8 cellular contexts compared by ENCODE assay signal in genomic region chr18:21914739-21915319, GRCh38.
DNase-seq lines count a peak whose midpoint lies in the region; ATAC-seq and TF ChIP-seq lines count a peak whose summit lies in the region.

No MANE protein-coding gene starts in this region.

- BruUV-seq in HCT116 (replicated peaks; lab: Mats Ljungman, UMichigan): no TSS peak

- ATAC-seq in HCT116: peak; percentile 95
- ATAC-seq in upper lobe of right lung: peak; percentile 74
- ATAC-seq in GM21717 (IDR thresholded peaks at IDR 0.05; ENCODE audit: unreplicated experiment): no peak
- ATAC-seq in GM21786 (IDR thresholded peaks at IDR 0.05; ENCODE audit: unreplicated experiment): no peak

- H3K9ac ChIP-seq in HCT116 (ENCODE audit: low read length): no peak overlapping the region

- no peaks in the 10 kb centered on the region for H4K20me1 ChIP-seq in HCT116 (ENCODE audit: insufficient read depth)

- TF ChIP-seq POLR2A in HCT116 (IDR thresholded peaks at IDR 0.05; ENCODE audit: borderline replicate concordance, extremely low read depth, insufficient read depth, insufficient read length): no peak

- H3K4me1 ChIP-seq in HCT116 (ENCODE audit: control insufficient read depth in 1 of 2, insufficient read depth in 2 of 2, low read length in 2 of 2) (no peaks in the 10 kb centered on the region), SJCRH30 (no peaks in the 10 kb centered on the region), cardiac muscle cell (ENCODE audit: low read depth) (peaks cover 13% of the 10 kb centered on the region), upper lobe of right lung (no peaks in the 10 kb centered on the region)

- H3K9me3 ChIP-seq in HCT116 (ENCODE audit: control insufficient read depth in 1 of 2, insufficient read depth in 1 of 2, low read depth in 1 of 2, low read length in 2 of 2) (0 out of 4 replicates have a peak, but pooled peaks cover 0 to 4% of the 10 kb centered on the region in 2 experiments), SJCRH30 (replicated peaks) (no peaks in the 10 kb centered on the region), cardiac muscle cell (ENCODE audit: low read depth) (no peaks in the 10 kb centered on the region), upper lobe of right lung (no peaks in the 10 kb centered on the region)

- H3K4me2 ChIP-seq in HCT116 (ENCODE audit: low read length): no peak overlapping the region

- TF ChIP-seq RAD21 in HCT116 (IDR thresholded peaks at IDR 0.05; ENCODE audit: low read depth): peak; percentile 90

- RAD21 ChIA-PET in HCT116 (lab: Charles Lee; ENCODE audit: low non-redundant PET in 1 of 2, low total read pairs in 2 of 2, uncharacterized antibody in 2 of 2, unreplicated experiment in 2 of 2): no interaction called here

- no peaks in the 10 kb centered on the region for H3K36me3 ChIP-seq in HCT116 (ENCODE audit: control insufficient read depth in 1 of 2, insufficient read depth in 2 of 2, low read length in 2 of 2)
- H3K36me3 ChIP-seq in SJCRH30: no peaks in the 10 kb centered on the region
- H3K36me3 ChIP-seq in cardiac muscle cell: no peaks in the 10 kb centered on the region
- no peaks in the 10 kb centered on the region for H3K36me3 ChIP-seq in upper lobe of right lung

- H3K9me2 ChIP-seq in HCT116 (ENCODE audit: insufficient read depth): no peaks in the 10 kb centered on the region

- no peaks in the 10 kb centered on the region for H3K79me2 ChIP-seq in HCT116 (ENCODE audit: insufficient read depth, low read length)

- intact Hi-C loops in HCT116 (cut with micrococcal nuclease): loop anchor here (1.0 to 10.0 kb wide), 5 partner anchors 41 to 882 kb away; no protein-coding TSS in a partner anchor
- intact Hi-C loops in upper lobe of right lung (cut with DNase I): no loop called here

- DNase-seq in AG09319 (ENCODE audit: extremely low read depth, low read depth) (no peak), HCT116 (ENCODE audit: low read depth, low spot score) (peak; percentile 59), SJCRH30 (peak; percentile 18 to 43), cardiac muscle cell (ENCODE audit: low read depth in 1 of 2, low spot score in 1 of 2) (peak; percentile 75 to 85), upper lobe of right lung (no peak)
- no peak for DNase-seq in stimulated activated CD4-positive, alpha-beta T cell treated with anti-CD3 and anti-CD28 coated beads, Interleukin-2, amount 100 ng/mL, for 24 hours

- peak; percentile 38 for TF ChIP-seq CTCF in AG09319 (IDR thresholded peaks at IDR 0.05; ENCODE audit: low read depth, low read length)
- TF ChIP-seq CTCF in HCT116 (IDR thresholded peaks at IDR 0.05 in 2 of 3, conservative IDR thresholded peaks at IDR 0.05 in 1 of 3; ENCODE audit: borderline replicate concordance in 1 of 3, insufficient read depth in 1 of 3, low read depth in 2 of 3, low read length in 2 of 3): peak; percentile 67 to 92 (median 80)
- peak; percentile 71 for TF ChIP-seq CTCF in cardiac muscle cell (IDR thresholded peaks at IDR 0.05; ENCODE audit: low read depth, low read length)
- peak; percentile 48 for TF ChIP-seq CTCF in upper lobe of right lung (IDR thresholded peaks at IDR 0.05)

- no peak overlapping the region for H2AFZ ChIP-seq in HCT116 (ENCODE audit: low read depth, low read length, poor library complexity, severe bottlenecking)

- H3K4me3 ChIP-seq in HCT116 (replicated peaks in 1 of 2; ENCODE audit: low read depth in 1 of 2, low read length in 2 of 2) (no peak overlapping the region), SJCRH30 (no peak overlapping the region), cardiac muscle cell (no peak overlapping the region), upper lobe of right lung (no peak overlapping the region)

- POLR2A ChIA-PET in HCT116 (lab: Charles Lee): no interaction called here

- H3K27ac ChIP-seq in HCT116 (ENCODE audit: low read depth, low read length) (no peak overlapping the region), SJCRH30 (no peak overlapping the region), cardiac muscle cell (no peak overlapping the region), upper lobe of right lung (no peak overlapping the region)

- CTCF ChIA-PET in HCT116 (lab: Charles Lee): no interaction called here

- no peaks in the 10 kb centered on the region for H3K27me3 ChIP-seq in HCT116 (ENCODE audit: insufficient read depth, low read length)
- no peaks in the 10 kb centered on the region for H3K27me3 ChIP-seq in SJCRH30
- no peaks in the 10 kb centered on the region for H3K27me3 ChIP-seq in cardiac muscle cell
- H3K27me3 ChIP-seq in upper lobe of right lung: no peaks in the 10 kb centered on the region

TF ChIP-seq in HCT116, 20 proteins besides CTCF, POLR2A, EP300 and RAD21:
- TF ChIP-seq ZNF274 (IDR thresholded peaks at IDR 0.05; ENCODE audit: low read depth, low read length): no peak

Comparison
In these comparisons a context has a peak if more than half of its experiments do, and no peak if none do; other contexts are left out.
1. DNase-seq: peak in HCT116 (single experiment), SJCRH30 (2 of 2) and cardiac muscle cell (2 of 2); none in AG09319 (single experiment), upper lobe of right lung (single experiment) and stimulated activated CD4-positive, alpha-beta T cell treated with anti-CD3 and anti-CD28 coated beads, Interleukin-2, amount 100 ng/mL, for 24 hours (0 of 2).
2. ATAC-seq: peak in HCT116 (single experiment) and upper lobe of right lung (single experiment); none in GM21717 (single experiment) and GM21786 (single experiment).
3. Peak in every context shown above with its lines, with median percentiles within 50 percentile points of each other: CTCF ChIP-seq.